In the genomic region with DNA sequence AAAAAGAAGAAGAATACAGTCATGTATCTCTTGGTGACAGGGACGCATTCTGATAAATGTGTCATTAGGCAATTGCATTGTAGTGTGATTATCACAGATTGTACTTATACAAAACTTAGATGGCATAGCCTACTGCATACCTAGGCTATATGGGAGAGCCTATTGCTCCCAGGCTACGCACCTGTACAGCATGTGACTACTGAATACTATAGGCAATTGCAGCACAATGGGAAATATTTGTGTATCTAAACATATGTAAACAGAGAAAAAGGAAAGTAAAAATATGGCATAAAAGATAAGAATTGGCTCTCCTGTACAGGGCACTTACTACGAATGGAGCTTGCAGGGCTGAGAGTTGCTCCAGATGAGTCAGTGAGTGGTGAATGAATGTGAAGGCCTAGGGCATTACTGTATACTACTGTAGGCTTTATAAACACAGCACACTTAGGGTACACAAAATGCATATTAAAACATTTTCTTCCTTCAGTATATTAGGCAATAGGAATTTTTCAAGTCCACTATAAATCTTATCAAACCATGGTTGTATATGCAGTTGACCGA, we compare ENCODE assay signal across 12 cellular contexts. TPM values are rescaled to one million over a fixed set of nuclear protein-coding genes. Genes with fewer than 3 reads are reported as not detected.
A peak's percentile ranks its signal among the peaks of the same experiment; 100 is the strongest.
DNase-seq lines count a peak whose midpoint lies in the region; ATAC-seq, FAIRE-seq and TF ChIP-seq lines count a peak whose summit lies in the region.
"Had no signal": no experiment of that assay in that cellular context is flagged by ENCODE, and none has a peak within 500 bp of the region (broad histone marks: within the 10 kb centered on the region; RNA-seq: fewer than 3 reads in every experiment).

No MANE protein-coding gene starts in this region.

- POLR2A ChIA-PET in IMR-90 (lab: Charles Lee; ENCODE audit: unreplicated experiment) = no interaction called here

- H4K91ac ChIP-seq in IMR-90 (ENCODE audit: insufficient read depth, low read depth, low read length) = no peak overlapping the region
- no peak overlapping the region for H4K91ac ChIP-seq in neuronal stem cell (ENCODE audit: low read depth, low read length, poor library complexity)

- H3K4ac ChIP-seq in IMR-90 (ENCODE audit: low read depth, low read length) (no peak overlapping the region), neuronal stem cell (ENCODE audit: low read length) (no peak overlapping the region)

- peaks cover 24% of the 10 kb centered on the region for H3K36me3 ChIP-seq in IMR-90 (ENCODE audit: control insufficient read depth, insufficient read depth, low read length)
- no peaks in the 10 kb centered on the region for H3K36me3 ChIP-seq in astrocyte (ENCODE audit: insufficient read depth, low read length)
- no peaks in the 10 kb centered on the region for H3K36me3 ChIP-seq in neuronal stem cell (replicated peaks in 1 of 2; ENCODE audit: control insufficient read depth in 2 of 2, insufficient read depth in 2 of 2, low read length in 2 of 2)

- H2AK9ac ChIP-seq in IMR-90 (replicated peaks; ENCODE audit: low read depth, low read length, poor library complexity) = no peak overlapping the region

- H2BK5ac ChIP-seq in IMR-90 (ENCODE audit: low read depth, low read length, poor library complexity, severe bottlenecking) = no peak overlapping the region
- no peak overlapping the region for H2BK5ac ChIP-seq in neuronal stem cell (ENCODE audit: low read length)

- H4K8ac ChIP-seq in IMR-90 (ENCODE audit: low read depth in 2 of 2, low read length in 2 of 2) (no peak overlapping the region), neuronal stem cell (ENCODE audit: low read depth, low read length) (no peak overlapping the region)

- FAIRE-seq in astrocyte (lab: Jason Lieb, UNC) = no peak

- H3K4me2 ChIP-seq in IMR-90 (ENCODE audit: low read depth, low read length) (peak overlapping the region; percentile 40; the same call in 1 of the 2 replicates), astrocyte (ENCODE audit: low read length) (no peak overlapping the region), neuronal stem cell (ENCODE audit: insufficient read depth, low read length, poor library complexity, severe bottlenecking) (no peak overlapping the region)

- no peak overlapping the region for H3K56ac ChIP-seq in IMR-90 (ENCODE audit: extremely low read depth, insufficient read depth, low read length)

- H2BK12ac ChIP-seq in neuronal stem cell (ENCODE audit: low read length) = no peak overlapping the region

- H3K9me1 ChIP-seq in IMR-90 (ENCODE audit: insufficient read depth, low read length) = peaks cover 5% of the 10 kb centered on the region

- no peak for TF ChIP-seq POLR2A in IMR-90 (IDR thresholded peaks at IDR 0.05; ENCODE audit: low read depth, low read length)

- H4K5ac ChIP-seq in IMR-90 (ENCODE audit: low read depth, low read length) = no peak overlapping the region

- no CpG with 5 or more reads among the region's 4 CpGs for whole genome bisulfite sequencing in IMR-90 (ENCODE audit: extremely low coverage in 2 of 2, insufficient read length in 1 of 2), 2 experiments
- WGBS in neuronal stem cell (ENCODE audit: extremely low coverage in 2 of 2, insufficient read length in 2 of 2, insufficient replicate concordance in 1 of 2), 2 donors = no CpG with 5 or more reads among the region's 4 CpGs

- H3K79me2 ChIP-seq in astrocyte (ENCODE audit: insufficient read depth, low read length) = no peaks in the 10 kb centered on the region

- H3K9me3 Mint-ChIP-seq in CD14-positive monocyte (peaks cover 5 to 12% (median 7%) of the 10 kb centered on the region in 7 donors), astrocyte (ENCODE audit: unreplicated experiment) (peaks cover 20% of the 10 kb centered on the region), naive B cell (peaks cover 0 to 8% (median 6%) of the 10 kb centered on the region in 7 donors)

- no peak overlapping the region for H3K27ac ChIP-seq in IMR-90 (ENCODE audit: insufficient read depth, low read length)
- H3K27ac ChIP-seq in astrocyte (ENCODE audit: low read depth, low read length) = no peak overlapping the region
- H3K27ac ChIP-seq in neuronal stem cell (replicated peaks; ENCODE audit: low read length) = no peak overlapping the region

- no peak overlapping the region for H3K23ac ChIP-seq in IMR-90 (ENCODE audit: low read depth, low read length)
- H3K23ac ChIP-seq in neuronal stem cell (ENCODE audit: low read depth, low read length, poor library complexity) = no peak overlapping the region

- ATAC-seq in IMR-90 (ENCODE audit: low read depth) (peak; percentile 99), naive B cell (ENCODE audit: low read depth in 2 of 2) (no peak), GM19395 (IDR thresholded peaks at IDR 0.05; ENCODE audit: unreplicated experiment) (no peak)

- H3K27ac Mint-ChIP-seq in CD14-positive monocyte (peak overlapping the region; percentile 42 to 94 (median 88)), astrocyte (ENCODE audit: unreplicated experiment) (no peak overlapping the region), naive B cell (peak overlapping the region in 4 of 6 donors; percentile 81 to 94 (median 90))

- dilution Hi-C loops in IMR-90 (cut with HindIII; ENCODE audit: low sequenced_read_pairs, unreplicated experiment) = no loop called here

- H3K36me3 Mint-ChIP-seq in CD14-positive monocyte = peaks cover 56% of the 10 kb centered on the region in 2 donors
- peaks cover 27% of the 10 kb centered on the region for H3K36me3 Mint-ChIP-seq in astrocyte (ENCODE audit: low read depth, unreplicated experiment)
- H3K36me3 Mint-ChIP-seq in naive B cell = peaks cover 29 to 32% of the 10 kb centered on the region in 2 donors

- H3K14ac ChIP-seq in IMR-90 (replicated peaks; ENCODE audit: low read depth, low read length) (no peak overlapping the region), neuronal stem cell (ENCODE audit: low read length) (no peak overlapping the region)

- no peak overlapping the region for H2BK20ac ChIP-seq in IMR-90 (ENCODE audit: low read depth, low read length)

- BruUV-seq in IMR-90 (replicated peaks; lab: Mats Ljungman, UMichigan) = no TSS peak

- in situ Hi-C loops in IMR-90 (cut with MboI; ENCODE audit: low sequenced_read_pairs) = no loop called here

- H3K4me1 Mint-ChIP-seq in CD14-positive monocyte = peaks cover 53% of the 10 kb centered on the region
- peaks cover 3% of the 10 kb centered on the region for H3K4me1 Mint-ChIP-seq in astrocyte (ENCODE audit: low read depth, unreplicated experiment)
- peaks cover 13 to 40% (median 25%) of the 10 kb centered on the region in 3 donors for H3K4me1 Mint-ChIP-seq in naive B cell

- no peaks in the 10 kb centered on the region for H3K27me3 ChIP-seq in IMR-90 (ENCODE audit: control insufficient read depth, insufficient read depth, low read length)
- H3K27me3 ChIP-seq in astrocyte (ENCODE audit: insufficient read depth, low read length) = no peaks in the 10 kb centered on the region
- H3K27me3 ChIP-seq in neuronal stem cell (ENCODE audit: control insufficient read depth in 3 of 3, insufficient read depth in 3 of 3, low read depth in 1 of 3, low read length in 3 of 3) = no peaks in the 10 kb centered on the region
- H3K27me3 ChIP-seq: dorsolateral prefrontal cortex had no signal

- no peak for DNase-seq in CD14-positive monocyte (ENCODE audit: low spot score)
- DNase-seq in IMR-90 = peak; percentile 85
- peak; percentile 20 for DNase-seq in astrocyte (ENCODE audit: low read depth)
- no peak for DNase-seq in naive B cell
- no peak for DNase-seq in NK-92 treated with Interleukin-12 subunit alpha and Interleukin-12 subunit beta, amount 100 ng/mL, for 24 hours (lab: John Stamatoyannopoulos, UW)
- no peak for DNase-seq in NCI-H524 (lab: John Stamatoyannopoulos, UW)
- DNase-seq in neuronal stem cell (ENCODE audit: low spot score) = no peak
- DNase-seq: Calu3; dorsolateral prefrontal cortex; NCI-H1436; stimulated activated CD8-positive, alpha-beta memory T cell treated with anti-CD3 and anti-CD28 coated beads, Interleukin-4, amount 100 ng/mL, for 48 hours had no signal

- H2AK5ac ChIP-seq in IMR-90 (ENCODE audit: low read depth, low read length) (no peak overlapping the region), neuronal stem cell (ENCODE audit: low read depth, low read length) (no peak overlapping the region)

- H3K18ac ChIP-seq in IMR-90 (ENCODE audit: low read depth, low read length) = no peak overlapping the region
- H3K18ac ChIP-seq in neuronal stem cell (ENCODE audit: low read length) = no peak overlapping the region

- H3K27me3 Mint-ChIP-seq in CD14-positive monocyte (ENCODE audit: low read depth in 3 of 3) = peaks cover 0 to 2% (median 0%) of the 10 kb centered on the region in 3 donors
- H3K27me3 Mint-ChIP-seq in astrocyte (ENCODE audit: low read depth, unreplicated experiment) = no peaks in the 10 kb centered on the region
- no peaks in the 10 kb centered on the region for H3K27me3 Mint-ChIP-seq in naive B cell

- H3K9me3 ChIP-seq in IMR-90 (ENCODE audit: control insufficient read depth, insufficient read depth, low read length) = peaks cover 5% of the 10 kb centered on the region
- H3K9me3 ChIP-seq in astrocyte (ENCODE audit: insufficient read depth, low read depth, low read length) = peaks cover 3% of the 10 kb centered on the region
- H3K9me3 ChIP-seq in neuronal stem cell (replicated peaks in 1 of 2; ENCODE audit: control insufficient read depth in 2 of 2, insufficient read depth in 1 of 2, low read depth in 1 of 2, low read length in 2 of 2) = peaks cover 0 to 7% of the 10 kb centered on the region in 2 donors

- H3K4me1 ChIP-seq in IMR-90 (ENCODE audit: control insufficient read depth, insufficient read depth, low read length) (peaks cover 5% of the 10 kb centered on the region), astrocyte (ENCODE audit: insufficient read depth, low read length) (no peaks in the 10 kb centered on the region), neuronal stem cell (ENCODE audit: control insufficient read depth in 2 of 2, insufficient read depth in 1 of 2, low read depth in 1 of 2, low read length in 2 of 2) (no peaks in the 10 kb centered on the region)

- H3K9ac ChIP-seq in IMR-90 (ENCODE audit: low read depth, low read length) (no peak overlapping the region), astrocyte (ENCODE audit: low read length) (no peak overlapping the region), neuronal stem cell (ENCODE audit: low read depth, low read length, poor library complexity) (no peak overlapping the region)

- H2AFZ ChIP-seq in IMR-90 (replicated peaks; ENCODE audit: low read length, poor library complexity) (no peak overlapping the region), astrocyte (ENCODE audit: low read depth, low read length) (no peak overlapping the region), neuronal stem cell (ENCODE audit: low read length) (no peak overlapping the region)

- H2BK120ac ChIP-seq in IMR-90 (ENCODE audit: low read depth, low read length) = no peak overlapping the region
- no peak overlapping the region for H2BK120ac ChIP-seq in neuronal stem cell (ENCODE audit: low read depth, low read length)

- intact Hi-C loops in CD14-positive monocyte (cut with micrococcal nuclease) = no loop called here
- intact Hi-C loops in IMR-90 (cut with micrococcal nuclease) = no loop called here

- TF ChIP-seq CTCF in CD14-positive monocyte (IDR thresholded peaks at IDR 0.05) (no peak), IMR-90 (conservative IDR thresholded peaks at IDR 0.05; ENCODE audit: low read depth, low read length) (no peak), astrocyte (IDR thresholded peaks at IDR 0.05; ENCODE audit: insufficient read depth, low read depth, low read length) (no peak)

- peaks cover 0 to 18% of the 10 kb centered on the region in 2 experiments; a peak in 3 of 4 replicates for H3K79me1 ChIP-seq in IMR-90 (ENCODE audit: low read depth in 1 of 2, low read length in 2 of 2)
- no peaks in the 10 kb centered on the region for H3K79me1 ChIP-seq in neuronal stem cell (ENCODE audit: low read depth, low read length)

- CTCF ChIA-PET in IMR-90 (lab: Yijun Ruan, JAX) = no interaction called here

- H2BK15ac ChIP-seq in IMR-90 (ENCODE audit: low read depth, low read length) (no peak overlapping the region), neuronal stem cell (ENCODE audit: low read length) (no peak overlapping the region)

- no peak for TF ChIP-seq RAD21 in IMR-90 (IDR thresholded peaks at IDR 0.05; ENCODE audit: low read length)

- H3K4me3 ChIP-seq in IMR-90 (ENCODE audit: insufficient read depth, low read depth, low read length) = no peak overlapping the region
- no peak overlapping the region for H3K4me3 ChIP-seq in astrocyte (ENCODE audit: insufficient read depth, low read depth, low read length)
- no peak overlapping the region for H3K4me3 ChIP-seq in neuronal stem cell (ENCODE audit: low read length in 2 of 2)
- H3K4me3 ChIP-seq: dorsolateral prefrontal cortex had no signal

- H3K4me3 Mint-ChIP-seq in CD14-positive monocyte (no peak overlapping the region), astrocyte (ENCODE audit: unreplicated experiment) (no peak overlapping the region), naive B cell (peak overlapping the region in 3 of 8 donors; percentile 35 to 50 (median 44))

- H4K20me1 ChIP-seq in IMR-90 (ENCODE audit: insufficient read depth, low read length) = no peaks in the 10 kb centered on the region
- no peaks in the 10 kb centered on the region for H4K20me1 ChIP-seq in astrocyte (ENCODE audit: insufficient read depth, low read length)

RNA-seq across cellular contexts. Expression of gene APOL6, which starts 13.2 kb away (rescaled TPM):
- polyA plus RNA-seq in CD14-positive monocyte = 10 to 100 TPM in 1 of 2 donors, 1 to 10 TPM in 1; 7.6 to 13.6 TPM
- 7.2 TPM in 2 replicates for total RNA-seq in IMR-90 (2012; rRNA removed)
- 0.86 and 1.2 TPM in 2 replicates for polyA plus RNA-seq in IMR-90 (2012; rRNA removed)
- polyA plus RNA-seq in IMR-90 (2012; cell fraction: cytosol; rRNA removed) = 0.47 and 0.64 TPM in 2 replicates
- 0.32 and 1.4 TPM in 2 replicates for polyA plus RNA-seq in IMR-90 (2012; cell fraction: nucleus; rRNA removed; ENCODE audit: low replicate concordance)
- 5.9 and 7.6 TPM in 2 replicates for total RNA-seq in astrocyte
- 1 to 10 TPM; 1.4 to 2.8 (median 2.0) TPM for polyA plus RNA-seq in naive B cell (ENCODE audit: low read depth in 6 of 6)
- polyA plus RNA-seq in neuronal stem cell (2013, experiment 1 of 2) = 0.01 TPM
- polyA plus RNA-seq in neuronal stem cell (2013, experiment 2 of 2) = 0.01 TPM

RNA-seq across cellular contexts. Expression of gene MB, which starts 44.3 kb away (rescaled TPM):
- polyA plus RNA-seq in CD14-positive monocyte (not detected), IMR-90 (2012; rRNA removed) (not detected in 2 replicates), naive B cell (ENCODE audit: low read depth in 6 of 6) (not detected)
- total RNA-seq in IMR-90 (2012; rRNA removed) (not detected in 2 replicates), astrocyte (not detected in 2 replicates)
- not detected in 2 replicates for polyA plus RNA-seq in IMR-90 (2012; cell fraction: cytosol; rRNA removed)
- not detected in 2 replicates for polyA plus RNA-seq in IMR-90 (2012; cell fraction: nucleus; rRNA removed; ENCODE audit: low replicate concordance)
- polyA plus RNA-seq in neuronal stem cell (2013, experiment 1 of 2) = 0.26 TPM
- polyA plus RNA-seq in neuronal stem cell (2013, experiment 2 of 2) = 0.19 TPM
- total RNA-seq: Calu3 had no signal

RNA-seq across cellular contexts. Expression of gene APOL5, which starts 56.2 kb away (rescaled TPM):
- polyA plus RNA-seq in CD14-positive monocyte = not detected
- total RNA-seq in IMR-90 (2012; rRNA removed) = under 0.01 and 0.18 TPM in 2 replicates
- 0.15 and 0.19 TPM in 2 replicates for polyA plus RNA-seq in IMR-90 (2012; rRNA removed)
- 0.15 TPM in 1 of 2 replicates, not detected in the other for polyA plus RNA-seq in IMR-90 (2012; cell fraction: cytosol; rRNA removed)
- polyA plus RNA-seq in IMR-90 (2012; cell fraction: nucleus; rRNA removed; ENCODE audit: low replicate concordance) = 0.09 and 0.16 TPM in 2 replicates
- total RNA-seq in astrocyte = not detected in 2 replicates
- polyA plus RNA-seq in naive B cell (ENCODE audit: low read depth in 6 of 6) = not detected
- polyA plus RNA-seq in neuronal stem cell (2013, experiment 1 of 2) = not detected
- not detected for polyA plus RNA-seq in neuronal stem cell (2013, experiment 2 of 2)
- total RNA-seq: Calu3 had no signal

Comparison
In these comparisons a context has a peak if more than half of its experiments do, and no peak if none do; other contexts are left out.
1. DNase-seq: peak in IMR-90 (single experiment) and astrocyte (single experiment); none in CD14-positive monocyte (single experiment), naive B cell (single experiment), NK-92 treated with Interleukin-12 subunit alpha and Interleukin-12 subunit beta, amount 100 ng/mL, for 24 hours (single experiment), NCI-H524 (0 of 2) and neuronal stem cell (single experiment).